In genomic region chr13:42816538-42816937, GRCh38 we compare ENCODE assay signal across 19 cellular contexts. TPM values are rescaled to one million over a fixed set of nuclear protein-coding genes. Genes with fewer than 3 reads are reported as not detected.
A peak's percentile ranks its signal among the peaks of the same experiment; 100 is the strongest.
DNase-seq lines count a peak whose midpoint lies in the region; ATAC-seq and TF ChIP-seq lines count a peak whose summit lies in the region.
"Had no signal": no experiment of that assay in that cellular context is flagged by ENCODE, and none has a peak within 500 bp of the region (broad histone marks: within the 10 kb centered on the region; RNA-seq: fewer than 3 reads in every experiment).

No MANE protein-coding gene starts in this region.

- no peaks in the 10 kb centered on the region for H3K36me3 ChIP-seq in HCT116 (ENCODE audit: control insufficient read depth in 1 of 2, insufficient read depth in 2 of 2, low read length in 2 of 2)
- H3K36me3 ChIP-seq in WERI-Rb-1, result no peaks in the 10 kb centered on the region
- H3K36me3 ChIP-seq: adrenal gland, upper lobe of left lung had no signal

- H3K79me2 ChIP-seq in HCT116 (ENCODE audit: insufficient read depth, low read length), result no peaks in the 10 kb centered on the region

- no peak for TF ChIP-seq RAD21 in HCT116 (IDR thresholded peaks at IDR 0.05; ENCODE audit: low read depth)

- no peaks in the 10 kb centered on the region for H4K20me1 ChIP-seq in HCT116 (ENCODE audit: insufficient read depth)

- TF ChIP-seq CTCF in AG10803 (conservative IDR thresholded peaks at IDR 0.05; ENCODE audit: low read length) (peak; percentile 33), HCT116 (IDR thresholded peaks at IDR 0.05 in 2 of 3, conservative IDR thresholded peaks at IDR 0.05 in 1 of 3; ENCODE audit: borderline replicate concordance in 1 of 3, insufficient read depth in 1 of 3, low read depth in 2 of 3, low read length in 2 of 3) (peak in 2 of 3 experiments; percentile 19 to 43; a peak in 3 of 6 replicates), cardiac fibroblast (IDR thresholded peaks at IDR 0.05; ENCODE audit: low read depth, low read length) (peak; percentile 33), neural crest cell (conservative IDR thresholded peaks at IDR 0.05) (peak; percentile 42), WERI-Rb-1 (IDR thresholded peaks at IDR 0.05; ENCODE audit: low read depth, low read length) (no peak), coronary artery (IDR thresholded peaks at IDR 0.05) (no peak)

- CTCF ChIA-PET in HCT116 (lab: Charles Lee), result no interaction called here

- no peak for ATAC-seq in HCT116
- ATAC-seq: left cardiac atrium, right cardiac atrium had no signal

- H3K27ac ChIP-seq in HCT116 (ENCODE audit: low read depth, low read length), result no peak overlapping the region
- no peak overlapping the region for H3K27ac ChIP-seq in WERI-Rb-1
- no peak overlapping the region for H3K27ac ChIP-seq in coronary artery
- H3K27ac ChIP-seq: adrenal gland, GM23248, upper lobe of left lung had no signal

- H3K27me3 ChIP-seq in HCT116 (ENCODE audit: insufficient read depth, low read length) (no peaks in the 10 kb centered on the region), WERI-Rb-1 (ENCODE audit: insufficient read depth, low read depth, severe bottlenecking) (no peaks in the 10 kb centered on the region)
- H3K27me3 ChIP-seq: upper lobe of left lung had no signal

- no peaks in the 10 kb centered on the region for H3K9me2 ChIP-seq in HCT116 (ENCODE audit: insufficient read depth)

- no peak overlapping the region for H3K27ac Mint-ChIP-seq in neural crest cell (ENCODE audit: unreplicated experiment)
- H3K27ac Mint-ChIP-seq: stimulated activated naive CD8-positive, alpha-beta T cell treated with anti-CD3 and anti-CD28 coated beads, Interleukin-15, Interleukin-2, amounts not matched to agents 100 ng/mL and 50 ng/mL, for 24 hours had no signal

- H3K4me3 ChIP-seq in AG10803 (ENCODE audit: low read length), result no peak overlapping the region
- H3K4me3 ChIP-seq in HCT116 (replicated peaks in 1 of 2; ENCODE audit: low read depth in 1 of 2, low read length in 2 of 2), result no peak overlapping the region
- H3K4me3 ChIP-seq in cardiac fibroblast (replicated peaks in 1 of 2; ENCODE audit: low read depth in 2 of 2, low read length in 2 of 2), result no peak overlapping the region
- no peak overlapping the region for H3K4me3 ChIP-seq in WERI-Rb-1 (ENCODE audit: low read depth, low read length)
- H3K4me3 ChIP-seq in coronary artery, result no peak overlapping the region
- H3K4me3 ChIP-seq: adrenal gland, GM23248, upper lobe of left lung had no signal

- POLR2A ChIA-PET in HCT116 (lab: Charles Lee), result no interaction called here

- no TSS peak for BruUV-seq in HCT116 (replicated peaks; lab: Mats Ljungman, UMichigan)

- H3K4me2 ChIP-seq in HCT116 (ENCODE audit: low read length), result no peak overlapping the region

- no peaks in the 10 kb centered on the region for H3K4me1 ChIP-seq in HCT116 (ENCODE audit: control insufficient read depth in 1 of 2, insufficient read depth in 2 of 2, low read length in 2 of 2)
- H3K4me1 ChIP-seq: adrenal gland, upper lobe of left lung had no signal

- peaks cover 12% of the 10 kb centered on the region for H3K9me3 Mint-ChIP-seq in neural crest cell

- RAD21 ChIA-PET in HCT116 (lab: Charles Lee; ENCODE audit: low non-redundant PET in 1 of 2, low total read pairs in 2 of 2, uncharacterized antibody in 2 of 2, unreplicated experiment in 2 of 2), result no interaction called here

- TF ChIP-seq POLR2A in HCT116 (IDR thresholded peaks at IDR 0.05; ENCODE audit: borderline replicate concordance, extremely low read depth, insufficient read depth, insufficient read length), result no peak

- H2AFZ ChIP-seq in HCT116 (ENCODE audit: low read depth, low read length, poor library complexity, severe bottlenecking), result no peak overlapping the region
- H2AFZ ChIP-seq: GM23248 had no signal

- H3K4me3 Mint-ChIP-seq in neural crest cell, result no peak overlapping the region
- H3K4me3 Mint-ChIP-seq: stimulated activated naive CD8-positive, alpha-beta T cell treated with anti-CD3 and anti-CD28 coated beads, Interleukin-15, Interleukin-2, amounts not matched to agents 100 ng/mL and 50 ng/mL, for 24 hours had no signal

- intact Hi-C loops in HCT116 (cut with micrococcal nuclease), result no loop called here

- H3K36me3 Mint-ChIP-seq in neural crest cell (ENCODE audit: low read depth), result peaks cover 7% of the 10 kb centered on the region

- H3K27me3 Mint-ChIP-seq in neural crest cell (ENCODE audit: low read depth), result no peaks in the 10 kb centered on the region

- no peak for DNase-seq in AG10803 (ENCODE audit: low read depth)
- no peak for DNase-seq in HCT116 (ENCODE audit: low read depth, low spot score)
- DNase-seq in cardiac fibroblast (ENCODE audit: low read depth in 2 of 2), result peak in 1 of 2 donors; percentile 22
- no peak for DNase-seq in neural crest cell (ENCODE audit: low read depth, low spot score)
- DNase-seq in NOMO-1 treated with DMSO at 0.1 percent for 48 hours (lab: John Stamatoyannopoulos, UW; ENCODE audit: unreplicated experiment), result no peak
- DNase-seq in activated CD4-positive, alpha-beta T cell treated with anti-CD3 and anti-CD28 coated beads for 4 hours, result no peak
- DNase-seq in WERI-Rb-1, result no peak
- no peak for DNase-seq in coronary artery (ENCODE audit: low spot score)
- DNase-seq: activated CD4-positive, alpha-beta T cell treated with anti-CD3 and anti-CD28 coated beads for 48 hours; activated effector memory CD4-positive, alpha-beta T cell treated with Interleukin-2 at 50 U/mL for 16 hours; adrenal gland; AML-193; GM23248; left cardiac atrium; NCI-H1694; right cardiac atrium; upper lobe of left lung had no signal

- H3K9ac ChIP-seq in HCT116 (ENCODE audit: low read length), result no peak overlapping the region
- H3K9ac ChIP-seq: GM23248 had no signal

- no peaks in the 10 kb centered on the region for H3K4me1 Mint-ChIP-seq in neural crest cell

- H3K9me3 ChIP-seq in HCT116 (ENCODE audit: control insufficient read depth in 1 of 2, insufficient read depth in 1 of 2, low read depth in 1 of 2, low read length in 2 of 2), result no peaks in the 10 kb centered on the region
- no peaks in the 10 kb centered on the region for H3K9me3 ChIP-seq in WERI-Rb-1 (ENCODE audit: severe bottlenecking)
- H3K9me3 ChIP-seq: adrenal gland, upper lobe of left lung had no signal

TF ChIP-seq in HCT116, 20 proteins besides CTCF, POLR2A, EP300 and RAD21 (continues in another document):
- TF ChIP-seq REST (IDR thresholded peaks at IDR 0.05; ENCODE audit: low read depth) (no peak), CBX3 (IDR thresholded peaks at IDR 0.05; ENCODE audit: low read depth) (no peak), FOSL1 (IDR thresholded peaks at IDR 0.05; ENCODE audit: low read depth) (no peak), MAX (IDR thresholded peaks at IDR 0.05) (no peak), SIN3A (IDR thresholded peaks at IDR 0.05; ENCODE audit: low read depth) (no peak), ELF1 (IDR thresholded peaks at IDR 0.05; ENCODE audit: borderline replicate concordance, low read depth) (no peak), ZNF274 (IDR thresholded peaks at IDR 0.05; ENCODE audit: low read depth, low read length) (no peak), EGR1 (IDR thresholded peaks at IDR 0.05; ENCODE audit: low read depth) (no peak), CEBPB (IDR thresholded peaks at IDR 0.05; ENCODE audit: low read depth) (no peak), POLR2AphosphoS5 (IDR thresholded peaks at IDR 0.05; ENCODE audit: low read depth, low read length) (no peak), EZH2phosphoT487 (IDR thresholded peaks at IDR 0.05; ENCODE audit: borderline replicate concordance) (no peak), SRF (IDR thresholded peaks at IDR 0.05; ENCODE audit: low read depth) (no peak), YY1 (IDR thresholded peaks at IDR 0.05; ENCODE audit: extremely low read depth, insufficient replicate concordance, low read depth, low read length) (no peak)

RNA-seq across cellular contexts. Expression of gene FAM216B, which starts 35.2 kb away (rescaled TPM):
- not detected for total RNA-seq in HCT116 (2021; ENCODE audit: unreplicated experiment)
- not detected in 2 replicates for polyA plus RNA-seq in HCT116 (2012)
- total RNA-seq in neural crest cell, result not detected in 2 replicates
- total RNA-seq: adrenal gland, GM23248, M059J had no signal
- polyA plus RNA-seq: adrenal gland, GM23248 had no signal

Comparison
In these comparisons a context has a peak if more than half of its experiments do, and no peak if none do; other contexts are left out.
1. CTCF ChIP-seq: peak in AG10803 (single experiment), HCT116 (2 of 3), cardiac fibroblast (single experiment) and neural crest cell (single experiment); none in WERI-Rb-1 (single experiment) and coronary artery (single experiment).